18 cellular contexts compared by ENCODE assay signal in the genomic region with DNA sequence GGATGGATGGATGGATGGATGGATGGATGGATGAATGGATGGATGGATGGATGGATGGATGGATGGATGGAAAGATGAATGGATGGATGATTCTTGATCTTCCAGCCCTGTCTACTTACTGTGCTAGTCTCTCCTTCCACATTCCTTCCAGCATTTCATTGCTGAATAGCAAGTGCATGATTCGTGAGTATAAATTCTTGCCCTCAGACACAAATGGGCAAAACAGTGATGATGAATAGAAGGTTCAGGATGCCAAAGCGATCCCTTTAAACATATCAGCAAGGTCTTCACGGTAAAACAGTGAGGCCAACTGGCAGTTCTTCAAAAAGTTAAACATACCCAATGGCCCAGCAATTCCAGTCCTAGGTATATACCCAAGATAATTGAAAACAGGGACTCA.
DNase-seq lines count a peak whose midpoint lies in the region; ATAC-seq, FAIRE-seq and TF ChIP-seq lines count a peak whose summit lies in the region.
"Had no signal": no experiment of that assay in that cellular context is flagged by ENCODE, and none has a peak within 500 bp of the region (broad histone marks: within the 10 kb centered on the region; RNA-seq: fewer than 3 reads in every experiment).

No MANE protein-coding gene starts in this region.

- H2AFZ ChIP-seq in keratinocyte (ENCODE audit: control insufficient read depth, low read length) = no peak overlapping the region
- H2AFZ ChIP-seq: PC-9 had no signal

- CTCF ChIA-PET in AG04449 (lab: Yijun Ruan, JAX) (no interaction called here), HEK293 (lab: Yijun Ruan, JAX) (no interaction called here)

- POLR2A ChIA-PET in AG04449 (lab: Yijun Ruan, JAX) = no interaction called here
- POLR2A ChIA-PET in HEK293 (lab: Yijun Ruan, JAX) = no interaction called here

- H3K4me1 ChIP-seq in HEK293 (ENCODE audit: control insufficient read depth, insufficient read depth, low read length) (no peaks in the 10 kb centered on the region), keratinocyte (ENCODE audit: control insufficient read depth, extremely low read depth, insufficient read depth, low read length) (peaks cover 13% of the 10 kb centered on the region)

- no peak overlapping the region for H3K4me2 ChIP-seq in keratinocyte (ENCODE audit: control insufficient read depth, extremely low read depth, insufficient read depth, low read depth, low read length)
- H3K4me2 ChIP-seq: PC-9 had no signal

- dilution Hi-C loops in keratinocyte (cut with MboI; ENCODE audit: extremely low pct_ligation_motif_present, low sequenced_read_pairs) = no loop called here

- ATAC-seq in GM21786 (IDR thresholded peaks at IDR 0.05; ENCODE audit: unreplicated experiment) (no peak), GM18502 (IDR thresholded peaks at IDR 0.05; ENCODE audit: poor library complexity, unreplicated experiment) (no peak), HG03135 (IDR thresholded peaks at IDR 0.05; ENCODE audit: unreplicated experiment) (no peak)
- ATAC-seq: K562 had no signal

- no peaks in the 10 kb centered on the region for H3K36me3 ChIP-seq in HEK293 (ENCODE audit: control insufficient read depth in 2 of 2, insufficient read depth in 1 of 2, low read length in 2 of 2)
- H3K36me3 ChIP-seq in bronchial epithelial cell (ENCODE audit: control insufficient read depth, insufficient read depth, low read length) = no peaks in the 10 kb centered on the region
- H3K36me3 ChIP-seq in keratinocyte (ENCODE audit: control insufficient read depth in 2 of 2, extremely low read depth in 1 of 2, insufficient read depth in 2 of 2, low read length in 2 of 2) = no peaks in the 10 kb centered on the region

- H3K4me3 ChIP-seq in AG04449 (ENCODE audit: low read depth, low read length) (no peak overlapping the region), HEK293 (ENCODE audit: low read depth, low read length) (no peak overlapping the region), bronchial epithelial cell (ENCODE audit: low read depth, low read length) (no peak overlapping the region), keratinocyte (ENCODE audit: control insufficient read depth in 2 of 3, extremely low read depth in 1 of 3, insufficient read depth in 2 of 3, low read depth in 1 of 3, low read length in 3 of 3) (no peak overlapping the region)
- H3K4me3 ChIP-seq: K562, PC-9 had no signal

- no peaks in the 10 kb centered on the region for H3K9me3 ChIP-seq in HEK293 (ENCODE audit: control insufficient read depth, insufficient read depth, low read depth, low read length)
- H3K9me3 ChIP-seq in keratinocyte (ENCODE audit: control insufficient read depth, low read depth, low read length) = no peaks in the 10 kb centered on the region

- no peak overlapping the region for H3K9ac ChIP-seq in keratinocyte (ENCODE audit: control insufficient read depth, extremely low read depth, insufficient read depth, low read length)

- no peaks in the 10 kb centered on the region for H4K20me1 ChIP-seq in keratinocyte (ENCODE audit: control insufficient read depth, extremely low read depth, insufficient read depth, low read length)

- H3K27ac ChIP-seq in HEK293 (ENCODE audit: extremely low read depth, low read depth, low read length) (no peak overlapping the region), keratinocyte (ENCODE audit: control insufficient read depth, insufficient read depth, low read length) (no peak overlapping the region)
- H3K27ac ChIP-seq: PC-9 had no signal

- H3K9me1 ChIP-seq in keratinocyte (ENCODE audit: control insufficient read depth, extremely low read depth, insufficient read depth, low read length) = no peaks in the 10 kb centered on the region

- FAIRE-seq in bronchial epithelial cell (lab: Jason Lieb, UNC) (peak; percentile 81), keratinocyte (lab: Jason Lieb, UNC) (peak; percentile 59)
- FAIRE-seq: GM19239, K562 had no signal

- no peaks in the 10 kb centered on the region for H3K79me2 ChIP-seq in keratinocyte (ENCODE audit: control insufficient read depth, insufficient read depth, low read length)

- TF ChIP-seq CTCF in AG04449 (IDR thresholded peaks at IDR 0.05; ENCODE audit: insufficient read depth, low read length, missing control alignments) (no peak), HEK293 (tag by site-specific recombination; IDR thresholded peaks at IDR 0.05) (no peak), bronchial epithelial cell (IDR thresholded peaks at IDR 0.05; ENCODE audit: insufficient read depth, low read length, severe bottlenecking) (no peak), keratinocyte (optimal IDR thresholded peaks at IDR 0.05 in 1 of 3, IDR thresholded peaks at IDR 0.05 in 1 of 3, conservative IDR thresholded peaks at IDR 0.05 in 1 of 3; ENCODE audit: extremely low read depth in 1 of 3, insufficient read depth in 2 of 3, low read length in 3 of 3) (no peak)

- DNase-seq in AG04449 (ENCODE audit: low read depth, low spot score) = peak; percentile 28
- DNase-seq in bronchial epithelial cell (ENCODE audit: low read depth) = no peak
- no peak for DNase-seq in keratinocyte (ENCODE audit: low read depth, low spot score)
- no peak for DNase-seq in NCI-H2196 treated with DMSO at 0.1 percent for 48 hours (lab: John Stamatoyannopoulos, UW; ENCODE audit: unreplicated experiment)
- DNase-seq: 8988T, COR-L47, H9, MV-4-11, NCI-H1417, NCI-H187 treated with DMSO at 0.1 percent for 48 hours, NCI-H748 treated with DMSO at 0.1 percent for 48 hours had no signal

- H3K27me3 ChIP-seq in bronchial epithelial cell (ENCODE audit: control insufficient read depth, insufficient read depth, low read length) (no peaks in the 10 kb centered on the region), keratinocyte (ENCODE audit: control insufficient read depth, extremely low read depth, insufficient read depth, low read length) (no peaks in the 10 kb centered on the region)

TF ChIP-seq in HEK293, 187 proteins besides CTCF, POLR2A, EP300 and RAD21:
- TF ChIP-seq RBAK (tag by site-specific recombination; IDR thresholded peaks at IDR 0.05) (no peak), SCRT1 (tag by site-specific recombination; IDR thresholded peaks at IDR 0.05; ENCODE audit: borderline replicate concordance) (no peak), ZNF366 (tag by site-specific recombination; conservative IDR thresholded peaks at IDR 0.05) (peak; percentile 77), ZNF155 (tag by site-specific recombination; IDR thresholded peaks at IDR 0.05) (no peak), ZNF248 (tag by site-specific recombination; IDR thresholded peaks at IDR 0.05) (no peak), ZNF350 (tag by site-specific recombination; IDR thresholded peaks at IDR 0.05) (no peak), ZNF146 (tag by site-specific recombination; IDR thresholded peaks at IDR 0.05) (no peak)
- TF ChIP-seq, protein P1, sequence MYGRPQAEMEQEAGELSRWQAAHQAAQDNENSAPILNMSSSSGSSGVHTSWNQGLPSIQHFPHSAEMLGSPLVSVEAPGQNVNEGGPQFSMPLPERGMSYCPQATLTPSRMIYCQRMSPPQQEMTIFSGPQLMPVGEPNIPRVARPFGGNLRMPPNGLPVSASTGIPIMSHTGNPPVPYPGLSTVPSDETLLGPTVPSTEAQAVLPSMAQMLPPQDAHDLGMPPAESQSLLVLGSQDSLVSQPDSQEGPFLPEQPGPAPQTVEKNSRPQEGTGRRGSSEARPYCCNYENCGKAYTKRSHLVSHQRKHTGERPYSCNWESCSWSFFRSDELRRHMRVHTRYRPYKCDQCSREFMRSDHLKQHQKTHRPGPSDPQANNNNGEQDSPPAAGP (tag by site-specific recombination; IDR thresholded peaks at IDR 0.05) = no peak
TF ChIP-seq in HEK293: peak in this region for 1.
